In genomic region chr22:22469527-22469926, GRCh38 we compare ENCODE assay signal across 36 cellular contexts. TPM values are rescaled to one million over a fixed set of nuclear protein-coding genes. Genes with fewer than 3 reads are reported as not detected.
"Had no signal": no experiment of that assay in that cellular context is flagged by ENCODE, and none has a peak within 500 bp of the region (broad histone marks: within the 10 kb centered on the region; RNA-seq: fewer than 3 reads in every experiment).

No MANE protein-coding gene starts in this region.

- ATAC-seq: naive thymus-derived CD8-positive, alpha-beta T cell; natural killer cell treated with Interleukin-12 subunit alpha and Interleukin-12 subunit beta and Interleukin-15 and Interleukin-18, amount 100 ng/mL, for 72 hours; psoas muscle; right cardiac atrium; right lobe of liver; stimulated activated effector memory CD8-positive, alpha-beta T cell treated with anti-CD3 and anti-CD28 coated beads, Interleukin-12 subunit alpha, Interleukin-12 subunit beta, amount 100 ng/mL, for 72 hours; stimulated activated naive B cell treated with anti-CD40 and anti-IgM and Interleukin-4, amounts not matched to agents 10 μg/mL and 1 μg/mL and 100 μg/mL, for 72 hours had no signal

- H3K9me3 ChIP-seq: neutrophil, right lobe of liver, thyroid gland, vagina had no signal

- H3K4me1 Mint-ChIP-seq: naive thymus-derived CD8-positive, alpha-beta T cell; nephron progenitor cell; stimulated activated effector memory CD8-positive, alpha-beta T cell treated with anti-CD3 and anti-CD28 coated beads, Interleukin-12 subunit alpha, Interleukin-12 subunit beta, amount 100 ng/mL, for 72 hours; stimulated activated naive B cell treated with anti-CD40 and anti-IgM and Interleukin-4, amounts not matched to agents 10 μg/mL and 1 μg/mL and 100 μg/mL, for 72 hours had no signal

- FAIRE-seq: small intestine had no signal

- H3K79me2 ChIP-seq: parathyroid adenoma had no signal

- H3K36me3 Mint-ChIP-seq: stimulated activated effector memory CD8-positive, alpha-beta T cell treated with anti-CD3 and anti-CD28 coated beads, Interleukin-12 subunit alpha, Interleukin-12 subunit beta, amount 100 ng/mL, for 72 hours had no signal

- H3K27ac ChIP-seq: neutrophil, parathyroid adenoma, psoas muscle, right lobe of liver, sigmoid colon, stomach, thoracic aorta, thyroid gland, tibial nerve, upper lobe of left lung, vagina had no signal

- H3K4me3 Mint-ChIP-seq: naive thymus-derived CD8-positive, alpha-beta T cell; natural killer cell treated with Interleukin-12 subunit alpha and Interleukin-12 subunit beta and Interleukin-15 and Interleukin-18, amount 100 ng/mL, for 72 hours; nephron progenitor cell; neural crest cell; stimulated activated effector memory CD8-positive, alpha-beta T cell treated with anti-CD3 and anti-CD28 coated beads, Interleukin-12 subunit alpha, Interleukin-12 subunit beta, amount 100 ng/mL, for 72 hours; stimulated activated naive B cell treated with anti-CD40 and anti-IgM and Interleukin-4, amounts not matched to agents 10 μg/mL and 1 μg/mL and 100 μg/mL, for 72 hours; stimulated activated naive CD8-positive, alpha-beta T cell treated with anti-CD3 and anti-CD28 coated beads, Interleukin-15, Interleukin-2, amounts not matched to agents 100 ng/mL and 50 ng/mL, for 24 hours had no signal

- H3K4me3 ChIP-seq: psoas muscle, right lobe of liver, sigmoid colon, stomach, thoracic aorta, thyroid gland, tibial nerve, upper lobe of left lung, vagina had no signal

- H3K9ac ChIP-seq: parathyroid adenoma had no signal

- H3K27me3 ChIP-seq: right lobe of liver, thyroid gland, tibial nerve, upper lobe of left lung, vagina had no signal

- H3K4me1 ChIP-seq: parathyroid adenoma, psoas muscle, right lobe of liver, sigmoid colon, stomach, thyroid gland, tibial nerve, upper lobe of left lung, vagina had no signal

- DNase-seq: naive thymus-derived CD8-positive, alpha-beta T cell; nephron progenitor cell; nucleus accumbens; posterior cingulate gyrus; psoas muscle; right cardiac atrium; right lobe of liver; sigmoid colon; small intestine; stimulated activated CD4-positive, alpha-beta T cell treated with anti-CD3 and anti-CD28 coated beads, Interleukin-15, amount 100 ng/mL, for 24 hours; stimulated activated CD4-positive, alpha-beta T cell treated with anti-CD3 and anti-CD28 coated beads, Interleukin-2, amount 100 ng/mL, for 24 hours; stimulated activated CD4-positive, alpha-beta T cell treated with anti-CD3 and anti-CD28 coated beads, Interleukin-2, amount 100 ng/mL, for 48 hours; stimulated activated CD4-positive, alpha-beta T cell treated with anti-CD3 and anti-CD28 coated beads, Interleukin-4, amount 100 ng/mL, for 24 hours; stimulated activated naive B cell treated with anti-CD40 and anti-IgM and Interleukin-4, amounts not matched to agents 10 μg/mL and 1 μg/mL and 100 μg/mL, for 72 hours; stimulated activated naive CD4-positive, alpha-beta T cell treated with Interleukin-2 at 50 U/mL for 16 hours; stomach; thyroid gland; trophoblast cell; upper lobe of left lung had no signal

- H3K27me3 Mint-ChIP-seq: stimulated activated naive B cell treated with anti-CD40 and anti-IgM and Interleukin-4, amounts not matched to agents 10 μg/mL and 1 μg/mL and 100 μg/mL, for 72 hours had no signal

- H3K27ac Mint-ChIP-seq: naive thymus-derived CD8-positive, alpha-beta T cell; natural killer cell treated with Interleukin-12 subunit alpha and Interleukin-12 subunit beta and Interleukin-15 and Interleukin-18, amount 100 ng/mL, for 72 hours; nephron progenitor cell; progenitor cell of endocrine pancreas; stimulated activated effector memory CD8-positive, alpha-beta T cell treated with anti-CD3 and anti-CD28 coated beads, Interleukin-12 subunit alpha, Interleukin-12 subunit beta, amount 100 ng/mL, for 72 hours; stimulated activated naive B cell treated with anti-CD40 and anti-IgM and Interleukin-4, amounts not matched to agents 10 μg/mL and 1 μg/mL and 100 μg/mL, for 72 hours; stimulated activated naive CD8-positive, alpha-beta T cell treated with anti-CD3 and anti-CD28 coated beads, Interleukin-15, Interleukin-2, amounts not matched to agents 100 ng/mL and 50 ng/mL, for 24 hours had no signal

- H2AFZ ChIP-seq: parathyroid adenoma had no signal

- H3K36me3 ChIP-seq: neutrophil, right lobe of liver, sigmoid colon, stomach, thoracic aorta, thyroid gland, tibial nerve, upper lobe of left lung, vagina had no signal

RNA-seq across cellular contexts. Expression of gene ZNF280B, which starts 39.0 kb away (rescaled TPM):
- total RNA-seq: thoracic aorta had no signal

RNA-seq across cellular contexts. Expression of gene ZNF280A, which starts 50.5 kb away (rescaled TPM):
- total RNA-seq: naive thymus-derived CD8-positive, alpha-beta T cell; natural killer cell treated with Interleukin-12 subunit alpha and Interleukin-12 subunit beta and Interleukin-15 and Interleukin-18, amount 100 ng/mL, for 72 hours; neural crest cell; omental fat pad; osteocyte; progenitor cell of endocrine pancreas; psoas muscle; renal cortical epithelial cell; right cardiac atrium; right lobe of liver; sigmoid colon; skeletal muscle tissue; stomach; subcutaneous adipose tissue; temporal lobe; thoracic aorta; thyroid gland; upper lobe of left lung; ureter; vagina had no signal
- polyA plus RNA-seq: naive thymus-derived CD8-positive, alpha-beta T cell; psoas muscle; right cardiac atrium; sigmoid colon; small intestine; stomach had no signal
